8 cellular contexts compared by ENCODE assay signal in genomic region chr17:44501866-44502265, GRCh38. TPM values are rescaled to one million over a fixed set of nuclear protein-coding genes. Genes with fewer than 3 reads are reported as not detected.
DNase-seq lines count a peak whose midpoint lies in the region; ATAC-seq and TF ChIP-seq lines count a peak whose summit lies in the region.

No MANE protein-coding gene starts in this region.

- no peaks in the 10 kb centered on the region for H3K27me3 ChIP-seq in Caco-2 (replicated peaks; ENCODE audit: control insufficient read depth, insufficient read depth, low read length)

- CTCF ChIA-PET in Caco-2 (lab: Charles Lee): interaction anchor here (0.5 kb wide), 2 partner anchors 41 to 53 kb away, joined by 3 to 9 read pairs; no protein-coding TSS in a partner anchor

- H3K4me3 ChIP-seq in Caco-2 (ENCODE audit: low read depth, low read length): peak overlapping the region; percentile 98

- H3K4me3 Mint-ChIP-seq in Caco-2 (ENCODE audit: unreplicated experiment): peak overlapping the region; percentile 97
- H3K4me3 Mint-ChIP-seq in naive B cell: peak overlapping the region; percentile 92 to 99 (median 98)

- intact Hi-C loops in Caco-2 (cut with micrococcal nuclease; ENCODE audit: unreplicated experiment) (loop anchor here (5.0 kb wide), 1 partner anchor 40 kb away; no protein-coding TSS in a partner anchor), posterior cingulate gyrus (cut with DNase I) (loop anchor here (10.0 kb wide), 1 partner anchor 183 kb away; the partner anchor contains the start of gene CCDC43)

- no peaks in the 10 kb centered on the region for H3K27me3 Mint-ChIP-seq in Caco-2 (ENCODE audit: insufficient read depth, unreplicated experiment)
- peaks cover 0 to 20% (median 16%) of the 10 kb centered on the region in 3 donors for H3K27me3 Mint-ChIP-seq in naive B cell

- DNase-seq in Caco-2 (no peak), M059J (ENCODE audit: low read depth) (peak; percentile 7), cerebellar cortex (ENCODE audit: low spot score) (peak; percentile 28), naive B cell (no peak), 8988T (no peak), posterior cingulate gyrus (no peak)

- H3K9me3 Mint-ChIP-seq in Caco-2 (ENCODE audit: unreplicated experiment): no peaks in the 10 kb centered on the region
- H3K9me3 Mint-ChIP-seq in naive B cell: no peaks in the 10 kb centered on the region

- H3K36me3 ChIP-seq in Caco-2 (ENCODE audit: control insufficient read depth, insufficient read depth, low read length): no peaks in the 10 kb centered on the region

- no peaks in the 10 kb centered on the region for H3K36me3 Mint-ChIP-seq in Caco-2 (ENCODE audit: insufficient read depth, unreplicated experiment)
- H3K36me3 Mint-ChIP-seq in naive B cell: no peaks in the 10 kb centered on the region

- H3K4me1 Mint-ChIP-seq in Caco-2 (ENCODE audit: low read depth, unreplicated experiment): peaks cover 5% of the 10 kb centered on the region
- H3K4me1 Mint-ChIP-seq in naive B cell: peaks cover 34 to 62% (median 47%) of the 10 kb centered on the region in 3 donors

- ATAC-seq in naive B cell (ENCODE audit: low read depth in 2 of 2) (no peak), GM18907 (IDR thresholded peaks at IDR 0.05; ENCODE audit: unreplicated experiment) (no peak), GM18511 (IDR thresholded peaks at IDR 0.05; ENCODE audit: unreplicated experiment) (no peak)

- H3K9me3 ChIP-seq in Caco-2: no peaks in the 10 kb centered on the region

- no peak for TF ChIP-seq CTCF in Caco-2 (IDR thresholded peaks at IDR 0.05; ENCODE audit: insufficient read depth in 1 of 2, low read depth in 1 of 2, low read length in 1 of 2, severe bottlenecking in 1 of 2, unreplicated experiment in 1 of 2)

- BruUV-seq in Caco-2 (replicated peaks; lab: Mats Ljungman, UMichigan): no TSS peak

- H3K4me1 ChIP-seq in Caco-2: peaks cover 14% of the 10 kb centered on the region

- H3K27ac Mint-ChIP-seq in Caco-2 (ENCODE audit: unreplicated experiment): peak overlapping the region; percentile 98
- H3K27ac Mint-ChIP-seq in naive B cell: peak overlapping the region in 1 of 6 donors; percentile 97

- POLR2A ChIA-PET in Caco-2 (lab: Charles Lee): interaction anchor here (0.6 kb wide), 1 partner anchor 617 kb away, joined by 3 read pairs; no protein-coding TSS in a partner anchor

RNA-seq across cellular contexts. Expression of gene GPATCH8, which starts 1.3 kb away (rescaled TPM):
- total RNA-seq in Caco-2 (2022): 53.4 and 55.5 TPM in 2 replicates
- 9.2 and 17.1 TPM in 2 replicates for total RNA-seq in M059J (2014; rRNA removed; shearing (Covaris generic))
- polyA plus RNA-seq in naive B cell (ENCODE audit: low read depth in 6 of 6): 10 to 100 TPM in 5 of 6 donors, 1 to 10 TPM in 1; 9.9 to 79.3 (median 38.6) TPM

RNA-seq across cellular contexts. Expression of gene FZD2, which starts 55.4 kb away (rescaled TPM):
- 36.4 and 39.5 TPM in 2 replicates for total RNA-seq in Caco-2 (2022)
- 22.4 and 41.3 TPM in 2 replicates for total RNA-seq in M059J (2014; rRNA removed; shearing (Covaris generic))
- polyA plus RNA-seq in naive B cell (ENCODE audit: low read depth in 6 of 6): under 1 TPM; 0.21 to 0.52 (median 0.41) TPM

Comparison
In these comparisons a context has a peak if more than half of its experiments do, and no peak if none do; other contexts are left out.
1. DNase-seq: peak in M059J (single experiment) and cerebellar cortex (single experiment); none in Caco-2 (0 of 2), naive B cell (single experiment), 8988T (single experiment) and posterior cingulate gyrus (0 of 10).